35 cellular contexts compared by ENCODE assay signal in genomic region chr13:45472171-45472705, GRCh38. TPM values are rescaled to one million over a fixed set of nuclear protein-coding genes. Genes with fewer than 3 reads are reported as not detected.
A peak's percentile ranks its signal among the peaks of the same experiment; 100 is the strongest.
DNase-seq lines count a peak whose midpoint lies in the region; ATAC-seq and TF ChIP-seq lines count a peak whose summit lies in the region.
"Had no signal": no experiment of that assay in that cellular context is flagged by ENCODE, and none has a peak within 500 bp of the region (broad histone marks: within the 10 kb centered on the region; RNA-seq: fewer than 3 reads in every experiment).

No MANE protein-coding gene starts in this region.

- no peak for TF ChIP-seq EP300 in gastroesophageal sphincter (IDR thresholded peaks at IDR 0.05)

- H3K4me1 Mint-ChIP-seq in activated T-cell treated with anti-CD3 and anti-CD28 coated beads, Interleukin-2, amount 50 U/mL, for 72 hours (ENCODE audit: low read depth) = peaks cover 61% of the 10 kb centered on the region
- peaks cover 75% of the 10 kb centered on the region for H3K4me1 Mint-ChIP-seq in activated T-cell treated with anti-CD3 and anti-CD28 coated beads, Interleukin-2, amount 50 U/mL, for 24 hours (ENCODE audit: low read depth)
- H3K4me1 Mint-ChIP-seq in chondrocyte (ENCODE audit: low read depth) (peaks cover 49% of the 10 kb centered on the region), osteocyte (ENCODE audit: unreplicated experiment) (peaks cover 28% of the 10 kb centered on the region)
- H3K4me1 Mint-ChIP-seq: neural crest cell had no signal

- H3K36me3 Mint-ChIP-seq in activated T-cell treated with anti-CD3 and anti-CD28 coated beads, Interleukin-2, amount 50 U/mL, for 72 hours (ENCODE audit: insufficient read depth in 2 of 2) = peaks cover 10 to 11% of the 10 kb centered on the region in 2 donors
- H3K36me3 Mint-ChIP-seq in activated T-cell treated with anti-CD3 and anti-CD28 coated beads, Interleukin-2, amount 50 U/mL, for 24 hours (ENCODE audit: low read depth) = peaks cover 37% of the 10 kb centered on the region
- peaks cover 2% of the 10 kb centered on the region for H3K36me3 Mint-ChIP-seq in chondrocyte (ENCODE audit: low read depth)
- H3K36me3 Mint-ChIP-seq in osteocyte (ENCODE audit: unreplicated experiment) = peaks cover 13% of the 10 kb centered on the region

- no peak for TF ChIP-seq POLR2A in gastroesophageal sphincter (IDR thresholded peaks at IDR 0.05)

- peaks cover 0 to 13% of the 10 kb centered on the region in 2 donors for H3K36me3 ChIP-seq in gastroesophageal sphincter
- H3K36me3 ChIP-seq: right atrium auricular region, thyroid gland had no signal

- no peaks in the 10 kb centered on the region for H3K9me3 ChIP-seq in gastroesophageal sphincter
- H3K9me3 ChIP-seq: right atrium auricular region, thyroid gland had no signal

- H3K27ac ChIP-seq in gastroesophageal sphincter = no peak overlapping the region
- H3K27ac ChIP-seq: right atrium auricular region, thyroid gland had no signal

- no peaks in the 10 kb centered on the region for H3K27me3 ChIP-seq in gastroesophageal sphincter
- H3K27me3 ChIP-seq: right atrium auricular region, thyroid gland had no signal

- no peak overlapping the region for H3K4me3 ChIP-seq in gastroesophageal sphincter
- H3K4me3 ChIP-seq: K562, right atrium auricular region, thyroid gland had no signal

- peak overlapping the region; percentile 44 for H3K27ac Mint-ChIP-seq in activated T-cell treated with anti-CD3 and anti-CD28 coated beads, Interleukin-2, amount 50 U/mL, for 72 hours
- H3K27ac Mint-ChIP-seq in activated T-cell treated with anti-CD3 and anti-CD28 coated beads, Interleukin-2, amount 50 U/mL, for 24 hours = no peak overlapping the region
- H3K27ac Mint-ChIP-seq in chondrocyte (ENCODE audit: unreplicated experiment) (peak overlapping the region; percentile 6), osteocyte (ENCODE audit: unreplicated experiment) (peak overlapping the region; percentile 65)
- H3K27ac Mint-ChIP-seq: activated CD4-positive, alpha-beta T cell treated with anti-CD3 and anti-CD28 coated beads, Interleukin-2, amount 10 ng/mL, durations not matched to agents 24 days and 14 days; memory B cell; stimulated activated naive CD8-positive, alpha-beta T cell treated with anti-CD3 and anti-CD28 coated beads, Interleukin-15, Interleukin-2, amounts not matched to agents 100 ng/mL and 50 ng/mL, for 24 hours; T-helper 2 cell treated with Interferon-gamma antibody and Interleukin-4, amounts not matched to agents 5 μg/mL and 100 μg/mL, for 36 hours had no signal

- H3K27me3 Mint-ChIP-seq in activated T-cell treated with anti-CD3 and anti-CD28 coated beads, Interleukin-2, amount 50 U/mL, for 72 hours (ENCODE audit: low read depth) = no peaks in the 10 kb centered on the region
- no peaks in the 10 kb centered on the region for H3K27me3 Mint-ChIP-seq in activated T-cell treated with anti-CD3 and anti-CD28 coated beads, Interleukin-2, amount 50 U/mL, for 24 hours
- H3K27me3 Mint-ChIP-seq in chondrocyte (ENCODE audit: low read depth) = no peaks in the 10 kb centered on the region
- no peaks in the 10 kb centered on the region for H3K27me3 Mint-ChIP-seq in osteocyte (ENCODE audit: unreplicated experiment)
- H3K27me3 Mint-ChIP-seq: activated CD4-positive, alpha-beta T cell treated with anti-CD3 and anti-CD28 coated beads, Interleukin-2, amount 10 ng/mL, durations not matched to agents 24 days and 14 days; CD4-positive, CD25-positive, alpha-beta regulatory T cell; memory B cell; stimulated activated naive CD8-positive, alpha-beta T cell treated with anti-CD3 and anti-CD28 coated beads, Interleukin-15, Interleukin-2, amounts not matched to agents 100 ng/mL and 50 ng/mL, for 24 hours had no signal

- TF ChIP-seq CTCF in chondrocyte (IDR thresholded peaks at IDR 0.05) = no peak
- TF ChIP-seq CTCF in osteocyte (IDR thresholded peaks at IDR 0.05) = no peak
- no peak for TF ChIP-seq CTCF in gastroesophageal sphincter (IDR thresholded peaks at IDR 0.05)

- no peak for ATAC-seq in activated T-cell treated with anti-CD3 and anti-CD28 coated beads, Interleukin-2, amount 50 U/mL, for 72 hours (replicated peaks in 1 of 2)
- ATAC-seq in gastroesophageal sphincter = no peak
- ATAC-seq: K562, left lobe of liver, Panc1 had no signal

- DNase-seq in activated T-cell treated with anti-CD3 and anti-CD28 coated beads, Interleukin-2, amount 50 U/mL, for 72 hours = no peak
- no peak for DNase-seq in activated T-cell treated with anti-CD3 and anti-CD28 coated beads, Interleukin-2, amount 50 U/mL, for 24 hours
- peak; percentile 26 for DNase-seq in M059J (ENCODE audit: low read depth)
- DNase-seq in chondrocyte (ENCODE audit: low spot score) = no peak
- DNase-seq in osteocyte (ENCODE audit: extremely low spot score, unreplicated experiment) = no peak
- no peak for DNase-seq in SHP77 (lab: John Stamatoyannopoulos, UW)
- no peak for DNase-seq in NCI-H345 treated with DMSO at 0.1 percent for 48 hours (lab: John Stamatoyannopoulos, UW; ENCODE audit: unreplicated experiment)
- DNase-seq: activated naive CD4-positive, alpha-beta T cell treated with Interleukin-2 at 50 U/mL for 16 hours; activated T-cell treated with anti-CD3 and anti-CD28 coated beads, Interleukin-2, amount 50 U/mL, for 48 hours; AML-193; amniotic stem cell; CD4-positive, CD25-positive, alpha-beta regulatory T cell; DMS79 treated with DMSO at 0.1 percent for 48 hours; effector CD4-positive, alpha-beta T cell; GF-D8; GOT3; MM.1S; NCI-H1105 treated with DMSO at 0.1 percent for 48 hours; NCI-H2081; NCI-H226; NCI-H69; SIG-M5; stimulated activated CD4-positive, alpha-beta T cell treated with anti-CD3 and anti-CD28 coated beads, Interleukin-1b, Interleukin-23, amount 100 ng/mL, for 48 hours; stimulated activated CD8-positive, alpha-beta memory T cell treated with anti-CD3 and anti-CD28 coated beads, Interleukin-4, amount 100 ng/mL, for 48 hours; thyroid gland had no signal

- peaks cover 0 to 21% (median 2%) of the 10 kb centered on the region in 3 donors for H3K4me1 ChIP-seq in gastroesophageal sphincter

- peaks cover 0 to 2% of the 10 kb centered on the region in 2 donors for H3K9me3 Mint-ChIP-seq in activated T-cell treated with anti-CD3 and anti-CD28 coated beads, Interleukin-2, amount 50 U/mL, for 72 hours
- H3K9me3 Mint-ChIP-seq in activated T-cell treated with anti-CD3 and anti-CD28 coated beads, Interleukin-2, amount 50 U/mL, for 24 hours = no peaks in the 10 kb centered on the region
- H3K9me3 Mint-ChIP-seq in chondrocyte (ENCODE audit: low read depth) (peaks cover 6% of the 10 kb centered on the region), osteocyte (ENCODE audit: unreplicated experiment) (peaks cover 7% of the 10 kb centered on the region)
- H3K9me3 Mint-ChIP-seq: activated CD4-positive, alpha-beta T cell treated with anti-CD3 and anti-CD28 coated beads, Interleukin-2, amount 10 ng/mL, durations not matched to agents 24 days and 14 days; neural crest cell; stimulated activated naive CD8-positive, alpha-beta T cell treated with anti-CD3 and anti-CD28 coated beads, Interleukin-15, Interleukin-2, amounts not matched to agents 100 ng/mL and 50 ng/mL, for 24 hours had no signal

- peak overlapping the region in 1 of 2 donors; percentile 60 for H3K4me3 Mint-ChIP-seq in activated T-cell treated with anti-CD3 and anti-CD28 coated beads, Interleukin-2, amount 50 U/mL, for 72 hours
- no peak overlapping the region for H3K4me3 Mint-ChIP-seq in activated T-cell treated with anti-CD3 and anti-CD28 coated beads, Interleukin-2, amount 50 U/mL, for 24 hours
- H3K4me3 Mint-ChIP-seq in chondrocyte (ENCODE audit: unreplicated experiment) (no peak overlapping the region), osteocyte (ENCODE audit: unreplicated experiment) (no peak overlapping the region)
- H3K4me3 Mint-ChIP-seq: activated CD4-positive, alpha-beta T cell treated with anti-CD3 and anti-CD28 coated beads, Interleukin-2, amount 10 ng/mL, durations not matched to agents 24 days and 14 days; memory B cell; neural crest cell; stimulated activated naive CD8-positive, alpha-beta T cell treated with anti-CD3 and anti-CD28 coated beads, Interleukin-15, Interleukin-2, amounts not matched to agents 100 ng/mL and 50 ng/mL, for 24 hours; T-helper 2 cell treated with Interferon-gamma antibody and Interleukin-4, amounts not matched to agents 5 μg/mL and 100 μg/mL, for 36 hours had no signal

RNA-seq across cellular contexts. Expression of gene COG3, which starts 7.5 kb away (rescaled TPM):
- total RNA-seq in activated T-cell treated with anti-CD3 and anti-CD28 coated beads, Interleukin-2, amount 50 U/mL, for 72 hours = 10 to 100 TPM; 28.0 to 29.8 TPM
- total RNA-seq in M059J (2014; rRNA removed; shearing (Covaris generic)) = 9.6 and 16.3 TPM in 2 replicates
- total RNA-seq in chondrocyte = 22.4 to 30.4 TPM (median 23.8 TPM) in 3 replicates
- 27.4 and 31.0 TPM in 2 replicates for total RNA-seq in osteocyte
- total RNA-seq in gastroesophageal sphincter = 10 to 100 TPM; 19.4 to 30.0 (median 21.3) TPM

RNA-seq across cellular contexts. Expression of gene SLC25A30, which starts 54.1 kb away (rescaled TPM):
- total RNA-seq in activated T-cell treated with anti-CD3 and anti-CD28 coated beads, Interleukin-2, amount 50 U/mL, for 72 hours = 10 to 100 TPM; 17.9 to 19.8 TPM
- total RNA-seq in M059J (2014; rRNA removed; shearing (Covaris generic)) = 4.0 and 6.1 TPM in 2 replicates
- total RNA-seq in chondrocyte (11.6 to 15.0 TPM (median 13.4 TPM) in 3 replicates), osteocyte (8.9 and 12.0 TPM in 2 replicates), gastroesophageal sphincter (10 to 100 TPM in 3 of 4 donors, 1 to 10 TPM in 1; 7.4 to 16.3 (median 13.1) TPM)
